ENCODE assay signal across 27 cellular contexts in genomic region chr9:87548159-87548558, GRCh38. TPM values are rescaled to one million over a fixed set of nuclear protein-coding genes. Genes with fewer than 3 reads are reported as not detected.
A peak's percentile ranks its signal among the peaks of the same experiment; 100 is the strongest.
DNase-seq lines count a peak whose midpoint lies in the region; TF ChIP-seq lines count a peak whose summit lies in the region.
"Had no signal": no experiment of that assay in that cellular context is flagged by ENCODE, and none has a peak within 500 bp of the region (broad histone marks: within the 10 kb centered on the region; RNA-seq: fewer than 3 reads in every experiment).

No MANE protein-coding gene starts in this region.

- TF ChIP-seq POLR2A in breast epithelium (IDR thresholded peaks at IDR 0.05) = no peak
- no peak for TF ChIP-seq POLR2A in esophagus muscularis mucosa (IDR thresholded peaks at IDR 0.05; ENCODE audit: low read depth)
- no peak for TF ChIP-seq POLR2A in erythroblast (IDR thresholded peaks at IDR 0.05; ENCODE audit: low read length)

- no peaks in the 10 kb centered on the region for H3K9me3 ChIP-seq in breast epithelium
- no peaks in the 10 kb centered on the region for H3K9me3 ChIP-seq in esophagus muscularis mucosa
- H3K9me3 ChIP-seq in muscle layer of duodenum (ENCODE audit: control insufficient read depth in 1 of 2, low read length in 2 of 2) = no peaks in the 10 kb centered on the region
- H3K9me3 ChIP-seq: BLaER1 had no signal

- no peaks in the 10 kb centered on the region for H3K27me3 Mint-ChIP-seq in MCF 10A (ENCODE audit: insufficient read depth, unreplicated experiment)
- H3K27me3 Mint-ChIP-seq: CD4-positive, alpha-beta T cell had no signal

- H3K27ac ChIP-seq in breast epithelium = no peak overlapping the region
- H3K27ac ChIP-seq in esophagus muscularis mucosa (replicated peaks in 1 of 4) = peak overlapping the region; percentile 34 to 55 (median 54)
- H3K27ac ChIP-seq in muscle layer of duodenum (ENCODE audit: low read length) = peak overlapping the region; percentile 25
- H3K27ac ChIP-seq: 22Rv1, BLaER1, KMS-11, SK-N-MC had no signal

- BruUV-seq in MCF 10A (replicated peaks; lab: Mats Ljungman, UMichigan) = no TSS peak

- WGBS in esophagus muscularis mucosa = 93% methylated on average over 3 of the region's 3 CpGs

- no peaks in the 10 kb centered on the region for H3K36me3 ChIP-seq in breast epithelium
- no peaks in the 10 kb centered on the region for H3K36me3 ChIP-seq in esophagus muscularis mucosa
- H3K36me3 ChIP-seq in muscle layer of duodenum (ENCODE audit: control insufficient read depth in 1 of 2, insufficient read depth in 2 of 2, low read length in 2 of 2) = no peaks in the 10 kb centered on the region
- H3K36me3 ChIP-seq: BLaER1 had no signal

- H3K4me1 ChIP-seq in breast epithelium (no peaks in the 10 kb centered on the region), esophagus muscularis mucosa (peaks cover 0 to 79% (median 69%) of the 10 kb centered on the region in 4 donors), muscle layer of duodenum (ENCODE audit: control insufficient read depth in 1 of 2, insufficient read depth in 2 of 2, low read length in 2 of 2) (peaks cover 0 to 14% of the 10 kb centered on the region in 2 donors)

- no peak for DNase-seq in MCF 10A (ENCODE audit: unreplicated experiment)
- DNase-seq in breast epithelium (ENCODE audit: low spot score in 2 of 2) = no peak
- DNase-seq in esophagus muscularis mucosa (ENCODE audit: extremely low spot score) = peak; percentile 80
- DNase-seq in erythroblast (lab: John Stamatoyannopoulos, UW) = no peak
- DNase-seq in NCI-H748 treated with DMSO at 0.1 percent for 48 hours (lab: John Stamatoyannopoulos, UW) = no peak
- DNase-seq in NK-92 (lab: John Stamatoyannopoulos, UW; ENCODE audit: unreplicated experiment) = no peak
- no peak for DNase-seq in islet precursor cell
- DNase-seq: ACHN; CD4-positive, alpha-beta T cell; COR-L47; DMS 273 treated with DMSO at 0.1 percent for 48 hours; DND-41; H9; NCI-H1105; NCI-H2081; NCI-H2171 treated with DMSO at 0.1 percent for 48 hours; NCI-H446; NCI-H526; RPMI8226; SHP77 treated with DMSO at 0.1 percent for 48 hours had no signal

- intact Hi-C loops in MCF 10A (cut with micrococcal nuclease) = no loop called here
- intact Hi-C loops in breast epithelium (cut with DNase I; ENCODE audit: low total_unique reads) = no loop called here
- intact Hi-C loops in esophagus muscularis mucosa (cut with DNase I) = no loop called here

- no peak for TF ChIP-seq CTCF in MCF 10A (IDR thresholded peaks at IDR 0.05; ENCODE audit: unreplicated experiment)
- TF ChIP-seq CTCF in breast epithelium (IDR thresholded peaks at IDR 0.05) = no peak
- no peak for TF ChIP-seq CTCF in esophagus muscularis mucosa (IDR thresholded peaks at IDR 0.05)

- CTCF ChIA-PET in MCF 10A (lab: Yijun Ruan, JAX) = interaction anchor here (1.9 kb wide), 1 partner anchor 210 kb away, joined by 6 read pairs; no protein-coding TSS in a partner anchor

- H3K27ac Mint-ChIP-seq in MCF 10A (ENCODE audit: low read depth, unreplicated experiment) = peak overlapping the region; percentile 62
- H3K27ac Mint-ChIP-seq: CD4-positive, alpha-beta T cell had no signal

- TF ChIP-seq EP300 in esophagus muscularis mucosa (IDR thresholded peaks at IDR 0.05) = no peak

- H3K27me3 ChIP-seq in breast epithelium = peaks cover 0 to 3% of the 10 kb centered on the region in 2 donors
- H3K27me3 ChIP-seq in esophagus muscularis mucosa = no peaks in the 10 kb centered on the region
- H3K27me3 ChIP-seq in muscle layer of duodenum (ENCODE audit: low read depth, low read length) = no peaks in the 10 kb centered on the region
- H3K27me3 ChIP-seq: BLaER1 had no signal

- H3K4me1 Mint-ChIP-seq in MCF 10A (ENCODE audit: insufficient read depth, unreplicated experiment) = peaks cover 27% of the 10 kb centered on the region

- peaks cover 6% of the 10 kb centered on the region for H3K9me3 Mint-ChIP-seq in MCF 10A (ENCODE audit: unreplicated experiment)
- H3K9me3 Mint-ChIP-seq: CD4-positive, alpha-beta T cell had no signal

- H3K36me3 Mint-ChIP-seq in MCF 10A (ENCODE audit: insufficient read depth, unreplicated experiment) = peaks cover 6% of the 10 kb centered on the region

- H3K4me3 Mint-ChIP-seq in MCF 10A (ENCODE audit: unreplicated experiment) = no peak overlapping the region
- H3K4me3 Mint-ChIP-seq: CD4-positive, alpha-beta T cell; H9 had no signal

- no peak overlapping the region for H3K4me3 ChIP-seq in breast epithelium
- H3K4me3 ChIP-seq in esophagus muscularis mucosa = no peak overlapping the region
- H3K4me3 ChIP-seq in muscle layer of duodenum (ENCODE audit: low read depth in 1 of 2, low read length in 2 of 2) = no peak overlapping the region
- H3K4me3 ChIP-seq: BLaER1, GM12878, SK-N-MC had no signal

- POLR2A ChIA-PET in MCF 10A (lab: Yijun Ruan, JAX) = interaction anchor here (1.5 kb wide), 1 partner anchor 53 kb away, joined by 6 read pairs; no protein-coding TSS in a partner anchor

RNA-seq across cellular contexts. Expression of gene DAPK1, which starts 50.5 kb away (rescaled TPM):
- total RNA-seq in MCF 10A (2022) = 19.7 and 35.7 TPM in 2 replicates
- total RNA-seq in breast epithelium = 10 to 100 TPM; 14.7 to 42.6 (median 34.5) TPM
- 10 to 100 TPM; 51.7 to 96.8 (median 80.7) TPM for total RNA-seq in esophagus muscularis mucosa
- total RNA-seq: PC-3 had no signal

Comparison
In these comparisons a context has a peak if more than half of its experiments do, and no peak if none do; other contexts are left out.
1. H3K27ac ChIP-seq: peak in esophagus muscularis mucosa (4 of 4) and muscle layer of duodenum (single experiment); none in breast epithelium (0 of 2).